14 cellular contexts compared by ENCODE assay signal in genomic region chr13:83515267-83515666, GRCh38.
DNase-seq lines count a peak whose midpoint lies in the region; ATAC-seq and TF ChIP-seq lines count a peak whose summit lies in the region.
"Had no signal": no experiment of that assay in that cellular context is flagged by ENCODE, and none has a peak within 500 bp of the region (broad histone marks: within the 10 kb centered on the region; RNA-seq: fewer than 3 reads in every experiment).

No MANE protein-coding gene starts in this region.

- H3K27me3 ChIP-seq in dorsolateral prefrontal cortex: no peaks in the 10 kb centered on the region

- no peak for ATAC-seq in GM18520 (IDR thresholded peaks at IDR 0.05; ENCODE audit: unreplicated experiment)
- ATAC-seq: activated naive CD4-positive, alpha-beta T cell treated with anti-CD3 and anti-CD28 coated beads, Interleukin-2, amount 50 U/mL, for 72 hours; GM23338 had no signal

- H3K27ac ChIP-seq in dorsolateral prefrontal cortex: no peak overlapping the region

- DNase-seq in EL (peak; percentile 50), LHCN-M2 (ENCODE audit: low read depth) (peak; percentile 81), T47D (ENCODE audit: low read depth in 1 of 2, low spot score in 1 of 2) (peak; percentile 11 to 37), kidney glomerular epithelial cell (lab: John Stamatoyannopoulos, UW) (peak; percentile 6), NCI-H446 treated with DMSO at 0.1 percent for 48 hours (lab: John Stamatoyannopoulos, UW) (no peak), dorsolateral prefrontal cortex (no peak)
- DNase-seq: activated CD4-positive, alpha-beta T cell treated with anti-CD3 and anti-CD28 coated beads, Interleukin-2, amount 10 ng/mL, durations not matched to agents 7 days and 5 days; activated T-cell treated with anti-CD3 and anti-CD28 coated beads, Interleukin-2, amount 50 U/mL, for 1 hour; endodermal cell; substantia nigra had no signal

- intact Hi-C loops in dorsolateral prefrontal cortex (cut with DNase I): no loop called here

- no peak for TF ChIP-seq CTCF in dorsolateral prefrontal cortex (IDR thresholded peaks at IDR 0.05 in 54 of 56, conservative IDR thresholded peaks at IDR 0.05 in 2 of 56; ENCODE audit: low read depth in 1 of 56, partially characterized antibody in 56 of 56)

- in situ Hi-C loops in T47D (cut with HindIII; ENCODE audit: low pct_unique_long_range_greater_than_20kb, low sequenced_read_pairs): no loop called here

- no peak overlapping the region for H3K4me3 ChIP-seq in dorsolateral prefrontal cortex
- H3K4me3 ChIP-seq: GM23338, lung had no signal

Comparison
In these comparisons a context has a peak if more than half of its experiments do, and no peak if none do; other contexts are left out.
1. DNase-seq: peak in EL (single experiment), LHCN-M2 (single experiment), T47D (2 of 2) and kidney glomerular epithelial cell (single experiment); none in NCI-H446 treated with DMSO at 0.1 percent for 48 hours (single experiment) and dorsolateral prefrontal cortex (0 of 10).